In the genomic region with DNA sequence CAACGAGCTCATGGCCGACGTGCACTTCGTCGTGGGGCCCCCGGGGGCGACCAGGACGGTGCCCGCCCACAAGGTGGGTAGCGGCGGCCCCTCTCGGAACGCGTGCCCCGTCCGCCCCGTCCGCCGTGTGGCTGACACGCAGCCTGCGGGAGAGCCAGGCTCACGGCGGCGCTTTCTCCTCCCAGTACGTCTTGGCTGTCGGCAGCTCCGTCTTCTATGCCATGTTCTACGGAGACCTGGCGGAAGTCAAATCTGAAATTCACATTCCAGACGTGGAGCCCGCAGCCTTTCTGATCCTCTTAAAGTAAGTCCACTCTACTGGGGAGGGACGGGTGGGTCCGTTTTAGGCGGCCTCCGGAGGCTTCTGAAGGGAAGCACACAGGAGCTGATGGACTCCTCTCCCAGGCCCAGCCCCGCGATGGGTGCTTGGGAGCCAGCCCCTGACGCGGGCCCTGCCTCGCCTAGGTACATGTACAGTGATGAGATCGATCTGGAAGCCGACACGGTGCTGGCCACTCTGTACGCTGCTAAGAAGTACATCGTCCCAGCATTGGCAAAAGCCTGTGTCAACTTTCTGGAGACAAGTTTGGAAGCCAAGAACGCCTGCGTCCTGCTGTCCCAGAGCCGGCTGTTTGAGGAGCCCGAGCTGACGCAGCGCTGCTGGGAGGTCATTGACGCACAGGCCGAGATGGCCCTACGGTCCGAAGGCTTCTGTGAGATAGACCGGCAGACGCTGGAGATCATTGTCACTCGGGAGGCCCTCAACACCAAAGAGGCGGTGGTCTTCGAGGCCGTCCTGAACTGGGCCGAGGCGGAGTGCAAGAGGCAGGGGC, we compare ENCODE assay signal across 8 cellular contexts. TPM values are rescaled to one million over a fixed set of nuclear protein-coding genes. Genes with fewer than 3 reads are reported as not detected.
DNase-seq lines count a peak whose midpoint lies in the region; ATAC-seq, FAIRE-seq and TF ChIP-seq lines count a peak whose summit lies in the region.

No MANE protein-coding gene starts in this region.

- no peak for DNase-seq in activated CD4-positive, alpha-beta T cell treated with anti-CD3 and anti-CD28 coated beads, Interleukin-2, amount 10 ng/mL, durations not matched to agents 7 days and 5 days
- no peak for DNase-seq in activated CD4-positive, alpha-beta T cell treated with anti-CD3 and anti-CD28 coated beads, Interleukin-2, amount 50 U/mL, for 4 hours
- peak in 6 of 7 donors; percentile 20 to 63 (median 30) for DNase-seq in adrenal gland
- peak; percentile 58 for DNase-seq in iris pigment epithelial cell (ENCODE audit: low read depth)
- DNase-seq in frontal cortex (ENCODE audit: low spot score in 2 of 2), result no peak
- no peak for DNase-seq in hippocampal formation (lab: John Stamatoyannopoulos, UW)

- peak overlapping the region in 1 of 5 donors; percentile 57 for H3K9ac ChIP-seq in subcutaneous abdominal adipose tissue (ENCODE audit: low read length in 5 of 5)

- H3K36me3 ChIP-seq in adrenal gland (replicated peaks in 1 of 2) (peaks cover 0 to 33% of the 10 kb centered on the region in 2 donors), subcutaneous abdominal adipose tissue (ENCODE audit: control insufficient read depth in 5 of 5, insufficient read depth in 5 of 5, low read length in 5 of 5) (peaks cover 2 to 48% (median 41%) of the 10 kb centered on the region in 5 donors)

- H3K27me3 Mint-ChIP-seq in activated CD4-positive, alpha-beta T cell treated with anti-CD3 and anti-CD28 coated beads, Interleukin-2, amount 10 ng/mL, durations not matched to agents 7 days and 5 days, result no peaks in the 10 kb centered on the region

- H3K9me3 Mint-ChIP-seq in activated CD4-positive, alpha-beta T cell treated with anti-CD3 and anti-CD28 coated beads, Interleukin-2, amount 10 ng/mL, durations not matched to agents 7 days and 5 days, result no peaks in the 10 kb centered on the region

- CTCF ChIA-PET in activated CD4-positive, alpha-beta T cell treated with anti-CD3 and anti-CD28 coated beads, Interleukin-2, amount 10 ng/mL, durations not matched to agents 7 days and 5 days (lab: Charles Lee), result interaction anchor here (0.8 to 1.9 kb wide), 2 partner anchors 51 to 159 kb away, joined by 3 to 4 read pairs; a partner anchor contains a TSS

- peak in 1 of 6 experiments; percentile 4 for TF ChIP-seq CTCF in adrenal gland (IDR thresholded peaks at IDR 0.05)

- H3K4me1 Mint-ChIP-seq in activated CD4-positive, alpha-beta T cell treated with anti-CD3 and anti-CD28 coated beads, Interleukin-2, amount 10 ng/mL, durations not matched to agents 7 days and 5 days, result peaks cover 33% of the 10 kb centered on the region

- POLR2A ChIA-PET in activated CD4-positive, alpha-beta T cell treated with anti-CD3 and anti-CD28 coated beads, Interleukin-2, amount 10 ng/mL, durations not matched to agents 7 days and 5 days (lab: Charles Lee), result no interaction called here

- H3K27ac ChIP-seq in adrenal gland (peak overlapping the region in 4 of 5 donors; percentile 40 to 100 (median 74)), subcutaneous abdominal adipose tissue (ENCODE audit: low read depth, low read length) (peak overlapping the region; percentile 78)

- peak overlapping the region; percentile 74 for H3K4me3 Mint-ChIP-seq in activated CD4-positive, alpha-beta T cell treated with anti-CD3 and anti-CD28 coated beads, Interleukin-2, amount 10 ng/mL, durations not matched to agents 7 days and 5 days

- no peak for TF ChIP-seq POLR2A in adrenal gland (IDR thresholded peaks at IDR 0.05)

- ATAC-seq in HG02970 (IDR thresholded peaks at IDR 0.05; ENCODE audit: low FRiP score, unreplicated experiment), result no peak

- H3K4me1 ChIP-seq in adrenal gland (replicated peaks in 1 of 2) (peaks cover 6 to 24% of the 10 kb centered on the region in 2 donors), subcutaneous abdominal adipose tissue (ENCODE audit: control insufficient read depth in 5 of 5, insufficient read depth in 5 of 5, low read length in 5 of 5) (peaks cover 4 to 57% (median 37%) of the 10 kb centered on the region in 5 donors)

- H3K27ac Mint-ChIP-seq in activated CD4-positive, alpha-beta T cell treated with anti-CD3 and anti-CD28 coated beads, Interleukin-2, amount 10 ng/mL, durations not matched to agents 7 days and 5 days, result peak overlapping the region; percentile 78

- no peak for FAIRE-seq in frontal cortex (lab: Jason Lieb, UNC)

- 50 to 89% (median 59%) methylated on average over 30 to 63 of the region's 63 CpGs for WGBS in adrenal gland, 4 donors

- H3K4me3 ChIP-seq in adrenal gland, result peak overlapping the region in 1 of 4 donors; percentile 91
- H3K4me3 ChIP-seq in subcutaneous abdominal adipose tissue (ENCODE audit: low read depth in 1 of 5, low read length in 5 of 5), result peak overlapping the region; percentile 48 to 80 (median 58)

- H3K9me3 ChIP-seq in adrenal gland (replicated peaks in 1 of 3) (no peaks in the 10 kb centered on the region), subcutaneous abdominal adipose tissue (ENCODE audit: control insufficient read depth in 5 of 5, low read length in 5 of 5) (no peaks in the 10 kb centered on the region)

- intact Hi-C loops in adrenal gland (cut with DNase I), result no loop called here

- H3K36me3 Mint-ChIP-seq in activated CD4-positive, alpha-beta T cell treated with anti-CD3 and anti-CD28 coated beads, Interleukin-2, amount 10 ng/mL, durations not matched to agents 7 days and 5 days (ENCODE audit: low read depth), result peaks cover 27% of the 10 kb centered on the region

- H3K27me3 ChIP-seq in adrenal gland, result no peaks in the 10 kb centered on the region
- H3K27me3 ChIP-seq in subcutaneous abdominal adipose tissue (ENCODE audit: control insufficient read depth in 5 of 5, insufficient read depth in 4 of 5, low read length in 5 of 5), result no peaks in the 10 kb centered on the region

RNA-seq across cellular contexts. Expression of a gene that starts 1.1 kb away (rescaled TPM):
- total RNA-seq in activated CD4-positive, alpha-beta T cell treated with anti-CD3 and anti-CD28 coated beads, Interleukin-2, amount 10 ng/mL, durations not matched to agents 7 days and 5 days, result 10 to 100 TPM; 43.7 to 43.9 TPM
- total RNA-seq in adrenal gland, result 10 to 100 TPM; 24.0 to 43.3 (median 33.6) TPM
- polyA plus RNA-seq in adrenal gland, result 10 to 100 TPM; 14.3 to 78.5 (median 72.6) TPM
- 52.2 TPM for total RNA-seq in frontal cortex

RNA-seq across cellular contexts. Expression of a gene that starts 51.4 kb away (rescaled TPM):
- 10 to 100 TPM; 39.0 to 50.9 TPM for total RNA-seq in activated CD4-positive, alpha-beta T cell treated with anti-CD3 and anti-CD28 coated beads, Interleukin-2, amount 10 ng/mL, durations not matched to agents 7 days and 5 days
- total RNA-seq in adrenal gland (10 to 100 TPM; 20.0 to 96.9 (median 40.3) TPM), frontal cortex (60.7 TPM)
- polyA plus RNA-seq in adrenal gland, result 10 to 100 TPM; 20.0 to 94.3 (median 35.8) TPM

Comparison
In these comparisons a context has a peak if more than half of its experiments do, and no peak if none do; other contexts are left out.
1. DNase-seq: peak in adrenal gland (6 of 7) and iris pigment epithelial cell (single experiment); none in activated CD4-positive, alpha-beta T cell treated with anti-CD3 and anti-CD28 coated beads, Interleukin-2, amount 10 ng/mL, durations not matched to agents 7 days and 5 days (single experiment), activated CD4-positive, alpha-beta T cell treated with anti-CD3 and anti-CD28 coated beads, Interleukin-2, amount 50 U/mL, for 4 hours (0 of 2), frontal cortex (0 of 2) and hippocampal formation (0 of 2).